Comparison of ENCODE assay signal across 2 cellular contexts in the genomic region with DNA sequence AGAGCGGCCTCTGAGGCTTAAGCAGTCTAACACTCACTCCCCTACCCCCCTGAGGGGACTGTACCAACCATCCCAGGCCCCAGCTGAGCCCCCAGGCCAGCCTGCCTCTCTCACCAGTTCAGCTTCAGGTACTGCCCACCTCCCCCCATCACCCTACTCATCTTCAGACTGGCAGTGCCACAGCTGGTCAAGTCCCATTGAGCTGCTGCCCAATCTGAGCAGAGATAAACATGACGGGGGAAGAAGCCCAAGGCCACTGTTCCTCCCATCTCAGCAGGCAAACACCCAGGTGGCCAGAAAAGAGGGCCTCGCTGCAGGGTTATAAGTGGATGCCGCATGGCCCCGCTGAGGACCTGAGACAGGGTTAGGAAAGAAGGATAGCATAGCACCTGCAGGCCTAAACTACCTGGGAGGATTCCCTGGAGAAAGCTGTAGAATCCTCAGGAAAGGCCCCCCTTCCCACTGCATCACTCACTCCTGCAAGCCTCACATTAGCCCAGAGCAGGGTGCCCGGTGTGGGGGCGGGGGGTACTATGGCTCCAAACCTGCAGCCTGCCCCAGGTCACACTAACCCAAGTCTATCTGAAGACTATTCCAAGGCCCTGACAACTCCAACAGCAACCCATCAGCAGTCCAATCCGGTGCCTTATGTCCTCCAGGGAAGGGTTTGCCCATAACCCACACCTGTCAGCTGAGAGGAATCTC.
TF ChIP-seq lines count a peak whose summit lies in the region.

No MANE protein-coding gene starts in this region.

TF ChIP-seq in SK-N-SH, 30 proteins besides CTCF, POLR2A, EP300 and RAD21 (continued from another document):
- no peak for TF ChIP-seq EZH2phosphoT487 (IDR thresholded peaks at IDR 0.05; ENCODE audit: borderline replicate concordance, low read depth)
- TF ChIP-seq JUND (IDR thresholded peaks at IDR 0.05): no peak
- TF ChIP-seq, protein P1, sequence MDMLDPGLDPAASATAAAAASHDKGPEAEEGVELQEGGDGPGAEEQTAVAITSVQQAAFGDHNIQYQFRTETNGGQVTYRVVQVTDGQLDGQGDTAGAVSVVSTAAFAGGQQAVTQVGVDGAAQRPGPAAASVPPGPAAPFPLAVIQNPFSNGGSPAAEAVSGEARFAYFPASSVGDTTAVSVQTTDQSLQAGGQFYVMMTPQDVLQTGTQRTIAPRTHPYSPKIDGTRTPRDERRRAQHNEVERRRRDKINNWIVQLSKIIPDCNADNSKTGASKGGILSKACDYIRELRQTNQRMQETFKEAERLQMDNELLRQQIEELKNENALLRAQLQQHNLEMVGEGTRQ (IDR thresholded peaks at IDR 0.05; ENCODE audit: borderline replicate concordance, low read depth, low read length): no peak
- TF ChIP-seq ELF1 (IDR thresholded peaks at IDR 0.05): no peak
- TF ChIP-seq GATA2 (CRISPR knock-in tag; IDR thresholded peaks at IDR 0.05): no peak
- TF ChIP-seq NRF1 (IDR thresholded peaks at IDR 0.05; ENCODE audit: low read depth, low read length): no peak
- no peak for TF ChIP-seq NFIC (IDR thresholded peaks at IDR 0.05; ENCODE audit: borderline replicate concordance)
- TF ChIP-seq POLR2AphosphoS5 (IDR thresholded peaks at IDR 0.05; ENCODE audit: low read depth, low read length): no peak
- no peak for TF ChIP-seq TEAD4 (IDR thresholded peaks at IDR 0.05; ENCODE audit: borderline replicate concordance, insufficient read depth)
- no peak for TF ChIP-seq SIN3A (IDR thresholded peaks at IDR 0.05; ENCODE audit: borderline replicate concordance, low read depth, low read length)
TF ChIP-seq in SK-N-SH: peak in this region for 0.

TF ChIP-seq in SK-N-SH treated with all-trans-retinoic acid at 6 μM for 48 hours, 23 proteins besides CTCF, POLR2A, EP300 and RAD21 (continued from another document):
- TF ChIP-seq, protein P2, sequence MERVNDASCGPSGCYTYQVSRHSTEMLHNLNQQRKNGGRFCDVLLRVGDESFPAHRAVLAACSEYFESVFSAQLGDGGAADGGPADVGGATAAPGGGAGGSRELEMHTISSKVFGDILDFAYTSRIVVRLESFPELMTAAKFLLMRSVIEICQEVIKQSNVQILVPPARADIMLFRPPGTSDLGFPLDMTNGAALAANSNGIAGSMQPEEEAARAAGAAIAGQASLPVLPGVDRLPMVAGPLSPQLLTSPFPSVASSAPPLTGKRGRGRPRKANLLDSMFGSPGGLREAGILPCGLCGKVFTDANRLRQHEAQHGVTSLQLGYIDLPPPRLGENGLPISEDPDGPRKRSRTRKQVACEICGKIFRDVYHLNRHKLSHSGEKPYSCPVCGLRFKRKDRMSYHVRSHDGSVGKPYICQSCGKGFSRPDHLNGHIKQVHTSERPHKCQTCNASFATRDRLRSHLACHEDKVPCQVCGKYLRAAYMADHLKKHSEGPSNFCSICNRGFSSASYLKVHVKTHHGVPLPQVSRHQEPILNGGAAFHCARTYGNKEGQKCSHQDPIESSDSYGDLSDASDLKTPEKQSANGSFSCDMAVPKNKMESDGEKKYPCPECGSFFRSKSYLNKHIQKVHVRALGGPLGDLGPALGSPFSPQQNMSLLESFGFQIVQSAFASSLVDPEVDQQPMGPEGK (CRISPR knock-in tag; IDR thresholded peaks at IDR 0.05; ENCODE audit: borderline replicate concordance): no peak
- TF ChIP-seq GLIS3 (CRISPR knock-in tag; IDR thresholded peaks at IDR 0.05) (no peak), CSDC2 (CRISPR knock-in tag; IDR thresholded peaks at IDR 0.05) (no peak), ZFP3 (CRISPR knock-in tag; IDR thresholded peaks at IDR 0.05) (no peak), OSR1 (CRISPR knock-in tag; IDR thresholded peaks at IDR 0.05) (no peak), ZC3H10 (CRISPR knock-in tag; IDR thresholded peaks at IDR 0.05) (no peak), ZNF8 (CRISPR knock-in tag; IDR thresholded peaks at IDR 0.05) (no peak), ZNF565 (CRISPR knock-in tag; conservative IDR thresholded peaks at IDR 0.05; ENCODE audit: low read depth) (no peak), ZFP30 (CRISPR knock-in tag; IDR thresholded peaks at IDR 0.05) (no peak), ARNTL (CRISPR knock-in tag; IDR thresholded peaks at IDR 0.05; ENCODE audit: borderline replicate concordance, low read depth) (no peak)
- TF ChIP-seq, protein P3, sequence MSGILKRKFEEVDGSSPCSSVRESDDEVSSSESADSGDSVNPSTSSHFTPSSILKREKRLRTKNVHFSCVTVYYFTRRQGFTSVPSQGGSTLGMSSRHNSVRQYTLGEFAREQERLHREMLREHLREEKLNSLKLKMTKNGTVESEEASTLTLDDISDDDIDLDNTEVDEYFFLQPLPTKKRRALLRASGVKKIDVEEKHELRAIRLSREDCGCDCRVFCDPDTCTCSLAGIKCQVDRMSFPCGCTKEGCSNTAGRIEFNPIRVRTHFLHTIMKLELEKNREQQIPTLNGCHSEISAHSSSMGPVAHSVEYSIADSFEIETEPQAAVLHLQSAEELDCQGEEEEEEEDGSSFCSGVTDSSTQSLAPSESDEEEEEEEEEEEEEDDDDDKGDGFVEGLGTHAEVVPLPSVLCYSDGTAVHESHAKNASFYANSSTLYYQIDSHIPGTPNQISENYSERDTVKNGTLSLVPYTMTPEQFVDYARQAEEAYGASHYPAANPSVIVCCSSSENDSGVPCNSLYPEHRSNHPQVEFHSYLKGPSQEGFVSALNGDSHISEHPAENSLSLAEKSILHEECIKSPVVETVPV (CRISPR knock-in tag; IDR thresholded peaks at IDR 0.05): no peak
